ENCODE assay signal across 25 cellular contexts in the genomic region with DNA sequence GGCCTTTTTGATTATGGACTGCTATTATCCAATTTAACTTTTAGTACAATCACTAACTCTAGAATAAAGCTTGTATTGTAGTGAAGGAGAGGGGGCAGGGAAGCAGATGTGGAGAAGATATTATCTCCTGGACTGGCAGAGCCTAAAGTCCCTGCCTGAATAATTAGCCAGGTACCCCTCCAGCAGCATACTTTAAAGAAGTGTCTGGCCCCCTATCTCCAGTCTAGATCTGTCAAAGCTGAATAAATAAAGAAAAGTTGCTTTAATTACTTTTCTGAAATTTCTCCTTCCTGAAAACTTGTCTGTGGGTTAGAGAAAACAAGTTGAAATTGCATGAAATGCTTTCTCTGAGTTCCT.
"Had no signal": no experiment of that assay in that cellular context is flagged by ENCODE, and none has a peak within 500 bp of the region (broad histone marks: within the 10 kb centered on the region; RNA-seq: fewer than 3 reads in every experiment).

No MANE protein-coding gene starts in this region.

- H3K36me3 ChIP-seq: esophagus squamous epithelium, ovary, spleen, tibial artery, upper lobe of right lung, uterus had no signal

- H3K27ac ChIP-seq: esophagus squamous epithelium, ovary, psoas muscle, skin epidermis, spleen, testis, tibial artery, upper lobe of right lung, uterus had no signal

- H3K4me3 Mint-ChIP-seq: effector memory CD8-positive, alpha-beta T cell; memory B cell; naive thymus-derived CD4-positive, alpha-beta T cell; nephron progenitor cell; stimulated activated memory B cell treated with anti-CD40 and anti-IgM and Interleukin-4, amounts not matched to agents 10 μg/mL and 1 μg/mL and 100 μg/mL, for 72 hours had no signal

- H3K27me3 ChIP-seq: esophagus squamous epithelium, ovary, spleen, testis, tibial artery, upper lobe of right lung, uterus had no signal

- H3K9me3 Mint-ChIP-seq: memory B cell; nephron progenitor cell; stimulated activated memory B cell treated with anti-CD40 and anti-IgM and Interleukin-4, amounts not matched to agents 10 μg/mL and 1 μg/mL and 100 μg/mL, for 72 hours had no signal

- H3K36me3 Mint-ChIP-seq: memory B cell; naive thymus-derived CD4-positive, alpha-beta T cell; stimulated activated memory B cell treated with anti-CD40 and anti-IgM and Interleukin-4, amounts not matched to agents 10 μg/mL and 1 μg/mL and 100 μg/mL, for 72 hours had no signal

- H3K4me3 ChIP-seq: esophagus squamous epithelium, lung, ovary, psoas muscle, skin epidermis, spleen, testis, tibial artery, upper lobe of right lung, uterus had no signal

- DNase-seq: cortex of kidney; effector memory CD8-positive, alpha-beta T cell; erythroblast; esophagus squamous epithelium; midbrain; naive thymus-derived CD4-positive, alpha-beta T cell; nephron progenitor cell; nucleus accumbens; ovary; posterior cingulate gyrus; psoas muscle; right cardiac atrium; spleen; stimulated activated CD4-positive, alpha-beta T cell treated with anti-CD3 and anti-CD28 coated beads, Interleukin-4, amount 100 ng/mL, for 4 hours; stimulated activated naive CD8-positive, alpha-beta T cell treated with anti-CD3 and anti-CD28 coated beads, Interleukin-15, Interleukin-2, amounts not matched to agents 100 U/mL and 50 U/mL, for 24 hours; substantia nigra; testis; tibial artery; upper lobe of right lung; uterus had no signal

- H3K4me1 ChIP-seq: psoas muscle, spleen, testis, tibial artery, upper lobe of right lung, uterus had no signal

- H3K9me3 ChIP-seq: esophagus squamous epithelium, ovary, psoas muscle, spleen, testis, tibial artery, upper lobe of right lung, uterus had no signal

- H3K27me3 Mint-ChIP-seq: effector memory CD8-positive, alpha-beta T cell; naive thymus-derived CD4-positive, alpha-beta T cell had no signal

- ATAC-seq: effector memory CD8-positive, alpha-beta T cell; left lobe of liver; naive thymus-derived CD4-positive, alpha-beta T cell; psoas muscle; right cardiac atrium; stimulated activated memory B cell treated with anti-CD40 and anti-IgM and Interleukin-4, amounts not matched to agents 10 μg/mL and 1 μg/mL and 100 μg/mL, for 72 hours; stimulated activated naive CD8-positive, alpha-beta T cell treated with anti-CD3 and anti-CD28 coated beads, Interleukin-15, Interleukin-2, amounts not matched to agents 100 U/mL and 50 U/mL, for 24 hours; upper lobe of right lung had no signal

- H3K27ac Mint-ChIP-seq: effector memory CD8-positive, alpha-beta T cell; memory B cell; naive thymus-derived CD4-positive, alpha-beta T cell; nephron progenitor cell; stimulated activated memory B cell treated with anti-CD40 and anti-IgM and Interleukin-4, amounts not matched to agents 10 μg/mL and 1 μg/mL and 100 μg/mL, for 72 hours had no signal

- H3K4me1 Mint-ChIP-seq: memory B cell; naive thymus-derived CD4-positive, alpha-beta T cell; stimulated activated memory B cell treated with anti-CD40 and anti-IgM and Interleukin-4, amounts not matched to agents 10 μg/mL and 1 μg/mL and 100 μg/mL, for 72 hours had no signal
